ENCODE assay signal across 8 cellular contexts in the genomic region with DNA sequence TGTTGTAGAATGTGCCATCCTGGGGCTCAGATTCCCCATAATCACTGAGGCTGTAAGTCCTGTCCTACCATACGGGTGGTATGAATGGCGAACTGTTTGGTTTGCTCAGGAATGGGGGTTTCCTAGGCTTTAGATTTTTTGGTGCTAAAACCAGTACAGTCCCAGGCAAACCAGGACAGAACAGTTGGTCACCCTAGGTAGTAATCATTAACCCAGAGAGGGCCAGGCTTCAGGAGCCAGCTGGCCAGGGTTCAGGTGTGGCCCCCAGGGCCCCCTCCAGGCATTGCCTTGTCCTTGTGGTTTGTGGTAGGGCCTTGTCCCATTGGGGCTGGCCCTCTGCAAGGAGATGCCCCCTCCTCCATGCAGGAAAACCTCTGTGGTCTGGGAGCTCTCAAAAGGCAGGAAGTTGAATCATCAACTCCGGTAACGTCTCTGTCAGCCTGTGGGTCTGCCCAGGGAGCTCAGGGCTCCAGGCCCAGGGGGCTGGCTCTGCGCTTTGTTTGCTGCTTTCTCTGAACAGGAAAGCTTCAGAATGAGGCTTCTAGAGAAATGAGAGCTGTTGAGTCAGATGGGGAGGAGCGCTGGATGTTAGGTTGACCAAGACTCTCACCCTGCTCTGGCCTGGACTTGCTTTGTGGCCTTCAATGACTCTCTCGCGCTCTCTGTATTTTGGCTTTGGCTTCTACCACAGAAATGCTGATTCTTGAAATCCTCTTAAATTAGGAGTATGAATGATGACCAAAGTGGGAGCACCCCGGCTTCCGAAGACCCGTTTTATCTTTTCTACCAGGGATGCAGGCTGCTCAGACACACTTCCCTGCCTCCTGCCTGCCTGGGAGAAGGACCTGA. TPM values are rescaled to one million over a fixed set of nuclear protein-coding genes. Genes with fewer than 3 reads are reported as not detected.
DNase-seq lines count a peak whose midpoint lies in the region; ATAC-seq, FAIRE-seq and TF ChIP-seq lines count a peak whose summit lies in the region.

No MANE protein-coding gene starts in this region.

- ATAC-seq in GM19395 (IDR thresholded peaks at IDR 0.05; ENCODE audit: unreplicated experiment) (peak; percentile 88), HG03521 (IDR thresholded peaks at IDR 0.05; ENCODE audit: unreplicated experiment) (peak; percentile 54)

- intact Hi-C loops in kidney (cut with DNase I) = no loop called here

- H3K9ac ChIP-seq in kidney (ENCODE audit: low read length in 2 of 2) = no peak overlapping the region

- H3K4me3 ChIP-seq in astrocyte of the cerebellum (ENCODE audit: low read depth, low read length) = no peak overlapping the region
- H3K4me3 ChIP-seq in kidney (ENCODE audit: low read length in 2 of 2) = peak overlapping the region in 1 of 2 donors; percentile 10

- peak overlapping the region; percentile 77 to 92 for H3K27ac ChIP-seq in kidney (ENCODE audit: low read depth in 2 of 2, low read length in 2 of 2)

- no peaks in the 10 kb centered on the region for H3K36me3 ChIP-seq in kidney (ENCODE audit: control insufficient read depth in 1 of 2, insufficient read depth in 2 of 2, low read length in 2 of 2)

- no peaks in the 10 kb centered on the region for H3K9me3 ChIP-seq in kidney (ENCODE audit: control insufficient read depth in 1 of 2, low read length in 2 of 2)

- H3K4me1 ChIP-seq in kidney (ENCODE audit: control insufficient read depth in 1 of 2, insufficient read depth in 1 of 2, low read depth in 1 of 2, low read length in 2 of 2) = peaks cover 21% of the 10 kb centered on the region in 2 donors

- no peak for FAIRE-seq in kidney (lab: Jason Lieb, UNC)

- TF ChIP-seq CTCF in astrocyte of the cerebellum (IDR thresholded peaks at IDR 0.05; ENCODE audit: low read depth, low read length, missing control alignments) (no peak), kidney (IDR thresholded peaks at IDR 0.05; ENCODE audit: borderline replicate concordance, extremely low read depth, insufficient read depth) (peak; percentile 12)

- in situ Hi-C loops in astrocyte of the cerebellum (cut with HindIII; ENCODE audit: low sequenced_read_pairs) = no loop called here

- DNase-seq in AG08395 (ENCODE audit: low spot score) = peak; percentile 95
- DNase-seq in T-helper 2 cell = peak in 4 of 5 experiments; percentile 13 to 84 (median 22)
- DNase-seq in astrocyte of the cerebellum (ENCODE audit: low read depth) = peak; percentile 98
- peak; percentile 93 for DNase-seq in kidney
- peak; percentile 57 for DNase-seq in stimulated activated CD4-positive, alpha-beta T cell treated with anti-CD3 and anti-CD28 coated beads, Interleukin-4, amount 100 ng/mL, for 1 hour
- no peak for DNase-seq in NCI-H82 treated with DMSO at 0.1 percent for 48 hours (lab: John Stamatoyannopoulos, UW; ENCODE audit: unreplicated experiment)

RNA-seq across cellular contexts. Expression of a gene that starts 22.2 kb away (rescaled TPM):
- total RNA-seq in kidney = 99.6 TPM
- 9.2 TPM for polyA plus RNA-seq in kidney (ENCODE audit: insufficient read depth, low read depth, low replicate concordance)
